ENCODE assay signal across 16 cellular contexts in genomic region chr17:37708616-37709212, GRCh38. TPM values are rescaled to one million over a fixed set of nuclear protein-coding genes. Genes with fewer than 3 reads are reported as not detected.
DNase-seq lines count a peak whose midpoint lies in the region; ATAC-seq, FAIRE-seq and TF ChIP-seq lines count a peak whose summit lies in the region.
"Had no signal": no experiment of that assay in that cellular context is flagged by ENCODE, and none has a peak within 500 bp of the region (broad histone marks: within the 10 kb centered on the region; RNA-seq: fewer than 3 reads in every experiment).

No MANE protein-coding gene starts in this region.

- WGBS in esophagus muscularis mucosa, result 85% methylated on average over 8 of the region's 8 CpGs

- TF ChIP-seq POLR2A in esophagus muscularis mucosa (IDR thresholded peaks at IDR 0.05; ENCODE audit: low read depth), result no peak

- peak overlapping the region; percentile 39 to 92 for H3K9ac ChIP-seq in colonic mucosa (ENCODE audit: low read depth in 2 of 2, low read length in 2 of 2)
- H3K9ac ChIP-seq: neural progenitor cell had no signal

- intact Hi-C loops in colonic mucosa (cut with DNase I) (no loop called here), mucosa of descending colon (cut with DNase I, micrococcal nuclease) (no loop called here), esophagus muscularis mucosa (cut with DNase I) (no loop called here)

- TF ChIP-seq CTCF in colonic mucosa (IDR thresholded peaks at IDR 0.05) (no peak), mucosa of descending colon (IDR thresholded peaks at IDR 0.05) (no peak), esophagus muscularis mucosa (IDR thresholded peaks at IDR 0.05) (no peak)

- no peak for TF ChIP-seq EP300 in esophagus muscularis mucosa (IDR thresholded peaks at IDR 0.05)

- ATAC-seq in mucosa of descending colon, result peak; percentile 71
- ATAC-seq: PC-3 had no signal

- H3K9me3 ChIP-seq in colonic mucosa (no peaks in the 10 kb centered on the region), mucosa of descending colon (no peaks in the 10 kb centered on the region), esophagus muscularis mucosa (no peaks in the 10 kb centered on the region)

- H3K27me3 ChIP-seq in colonic mucosa, result no peaks in the 10 kb centered on the region
- peaks cover 0 to 68% (median 0%) of the 10 kb centered on the region in 4 donors for H3K27me3 ChIP-seq in esophagus muscularis mucosa

- in situ Hi-C loops in Caki2 (cut with HindIII; ENCODE audit: low pct_unique_long_range_greater_than_20kb, low sequenced_read_pairs), result no loop called here

- no peak overlapping the region for H3K4me3 ChIP-seq in colonic mucosa
- no peak overlapping the region for H3K4me3 ChIP-seq in mucosa of descending colon
- no peak overlapping the region for H3K4me3 ChIP-seq in esophagus muscularis mucosa
- H3K4me3 ChIP-seq: neural progenitor cell had no signal

- no peaks in the 10 kb centered on the region for H3K36me3 ChIP-seq in colonic mucosa
- H3K36me3 ChIP-seq in mucosa of descending colon (ENCODE audit: low read depth), result no peaks in the 10 kb centered on the region
- H3K36me3 ChIP-seq in esophagus muscularis mucosa, result no peaks in the 10 kb centered on the region
- H3K36me3 ChIP-seq: neural progenitor cell had no signal

- H3K4me1 ChIP-seq in colonic mucosa (no peaks in the 10 kb centered on the region), mucosa of descending colon (ENCODE audit: low read depth) (peaks cover 18% of the 10 kb centered on the region), esophagus muscularis mucosa (no peaks in the 10 kb centered on the region)

- peak overlapping the region; percentile 93 for H3K27ac ChIP-seq in colonic mucosa
- H3K27ac ChIP-seq in esophagus muscularis mucosa (replicated peaks in 1 of 4), result no peak overlapping the region
- H3K27ac ChIP-seq: neural progenitor cell had no signal

- FAIRE-seq in HTR-8/SVneo (lab: Jason Lieb, UNC), result no peak

- DNase-seq in Caki2 (ENCODE audit: low read depth), result peak; percentile 86
- peak; percentile 32 for DNase-seq in HTR-8/SVneo (ENCODE audit: insufficient read length, low spot score)
- peak; percentile 76 for DNase-seq in colonic mucosa
- peak; percentile 64 to 68 (median 67) for DNase-seq in mucosa of descending colon
- no peak for DNase-seq in esophagus muscularis mucosa (ENCODE audit: extremely low spot score)
- DNase-seq in amygdala (lab: John Stamatoyannopoulos, UW), result no peak
- DNase-seq in NCI-H2196 treated with DMSO at 0.1 percent for 48 hours (lab: John Stamatoyannopoulos, UW; ENCODE audit: unreplicated experiment), result no peak
- no peak for DNase-seq in ureter (ENCODE audit: low spot score)
- DNase-seq: CD4-positive, CD25-positive, alpha-beta regulatory T cell; erythroblast; HCEC 1CT; NCI-H2107; PC-3; T1000 had no signal

RNA-seq across cellular contexts. Expression of gene HNF1B, which starts 36.1 kb away (rescaled TPM):
- total RNA-seq in Caki2 (2014; rRNA removed; shearing (Covaris generic); ENCODE audit: low replicate concordance), result 3.6 and 11.4 TPM in 2 replicates
- total RNA-seq in colonic mucosa (10 to 100 TPM; 28.0 to 34.8 TPM), mucosa of descending colon (10 to 100 TPM; 21.1 to 54.6 (median 34.8) TPM), esophagus muscularis mucosa (not detected), ureter (31.5 TPM)
- total RNA-seq: CD4-positive, CD25-positive, alpha-beta regulatory T cell; LHCN-M2 had no signal

Comparison
In these comparisons a context has a peak if more than half of its experiments do, and no peak if none do; other contexts are left out.
1. DNase-seq: peak in Caki2 (single experiment), HTR-8/SVneo (single experiment), colonic mucosa (single experiment) and mucosa of descending colon (3 of 3); none in esophagus muscularis mucosa (single experiment), amygdala (0 of 56), NCI-H2196 treated with DMSO at 0.1 percent for 48 hours (single experiment) and ureter (single experiment).